Comparison of ENCODE assay signal across 12 cellular contexts in genomic region chr16:83842755-83843507, GRCh38. TPM values are rescaled to one million over a fixed set of nuclear protein-coding genes. Genes with fewer than 3 reads are reported as not detected.
DNase-seq lines count a peak whose midpoint lies in the region; TF ChIP-seq lines count a peak whose summit lies in the region.
"Had no signal": no experiment of that assay in that cellular context is flagged by ENCODE, and none has a peak within 500 bp of the region (broad histone marks: within the 10 kb centered on the region; RNA-seq: fewer than 3 reads in every experiment).

No MANE protein-coding gene starts in this region.

- H4K20me1 ChIP-seq in SK-N-SH (ENCODE audit: insufficient read depth): no peaks in the 10 kb centered on the region
- no peaks in the 10 kb centered on the region for H4K20me1 ChIP-seq in PC-9 (ENCODE audit: insufficient read depth)

- TF ChIP-seq POLR2A in uterus (IDR thresholded peaks at IDR 0.05): no peak

- H3K27me3 ChIP-seq in HUES64 (ENCODE audit: insufficient read depth, low read length): no peaks in the 10 kb centered on the region
- no peaks in the 10 kb centered on the region for H3K27me3 ChIP-seq in mesendoderm (ENCODE audit: insufficient read depth, low read length, poor library complexity)
- no peaks in the 10 kb centered on the region for H3K27me3 ChIP-seq in uterus
- no peaks in the 10 kb centered on the region; the same call in 1 of the 2 replicates for H3K27me3 ChIP-seq in SK-N-SH (ENCODE audit: insufficient read depth)
- peaks cover 96% of the 10 kb centered on the region for H3K27me3 ChIP-seq in PC-9 (ENCODE audit: insufficient read depth, low read depth)
- H3K27me3 ChIP-seq: right atrium auricular region had no signal

- no peak overlapping the region for H3K4me2 ChIP-seq in mesendoderm (ENCODE audit: low read length)
- no peak overlapping the region for H3K4me2 ChIP-seq in SK-N-SH
- no peak overlapping the region for H3K4me2 ChIP-seq in PC-9

- no peak overlapping the region for H3K23ac ChIP-seq in mesendoderm (ENCODE audit: low read length)

- no peak for TF ChIP-seq CTCF in CD14-positive monocyte (IDR thresholded peaks at IDR 0.05)
- no peak for TF ChIP-seq CTCF in uterus (IDR thresholded peaks at IDR 0.05)
- no peak for TF ChIP-seq CTCF in SK-N-SH (IDR thresholded peaks at IDR 0.05)
- TF ChIP-seq CTCF in PC-9 (conservative IDR thresholded peaks at IDR 0.05): no peak
- TF ChIP-seq CTCF in HFFc6 (IDR thresholded peaks at IDR 0.05): no peak

- H3K27ac Mint-ChIP-seq in CD14-positive monocyte (peak overlapping the region; percentile 85 to 97 (median 94)), HFFc6 (no peak overlapping the region)
- H3K27ac Mint-ChIP-seq: activated CD4-positive, alpha-beta memory T cell treated with anti-CD3 and anti-CD28 coated beads, Interleukin-2, amount 10 ng/mL, durations not matched to agents 7 days and 5 days had no signal

- H3K27ac ChIP-seq in HUES64 (ENCODE audit: low read depth, low read length): peak overlapping the region; percentile 86
- no peak overlapping the region for H3K27ac ChIP-seq in mesendoderm (ENCODE audit: low read depth, low read length)
- H3K27ac ChIP-seq in uterus: no peak overlapping the region
- H3K27ac ChIP-seq in SK-N-SH (ENCODE audit: low read depth in 2 of 2, low read length in 1 of 2): no peak overlapping the region
- H3K27ac ChIP-seq in PC-9: no peak overlapping the region
- H3K27ac ChIP-seq: right atrium auricular region had no signal

- H3K9me2 ChIP-seq in SK-N-SH: no peaks in the 10 kb centered on the region
- H3K9me2 ChIP-seq in PC-9 (ENCODE audit: insufficient read depth): no peaks in the 10 kb centered on the region; the same call in 1 of the 2 replicates

- H2BK5ac ChIP-seq in mesendoderm (ENCODE audit: low read length): peak overlapping the region; percentile 54

- no peaks in the 10 kb centered on the region for H3K9me3 Mint-ChIP-seq in CD14-positive monocyte
- H3K9me3 Mint-ChIP-seq in HFFc6: no peaks in the 10 kb centered on the region
- H3K9me3 Mint-ChIP-seq: activated CD4-positive, alpha-beta memory T cell treated with anti-CD3 and anti-CD28 coated beads, Interleukin-2, amount 10 ng/mL, durations not matched to agents 7 days and 5 days; CD4-positive, CD25-positive, alpha-beta regulatory T cell had no signal

- H4K8ac ChIP-seq in mesendoderm (ENCODE audit: low read depth, low read length): no peak overlapping the region

- H3K36me3 Mint-ChIP-seq in CD14-positive monocyte: peaks cover 0 to 2% of the 10 kb centered on the region in 2 donors
- no peaks in the 10 kb centered on the region for H3K36me3 Mint-ChIP-seq in HFFc6 (ENCODE audit: low read depth)
- H3K36me3 Mint-ChIP-seq: CD4-positive, CD25-positive, alpha-beta regulatory T cell had no signal

- H2AFZ ChIP-seq in SK-N-SH (ENCODE audit: low read depth): no peak overlapping the region
- no peak overlapping the region for H2AFZ ChIP-seq in PC-9

- CTCF ChIA-PET in SK-N-SH (lab: Yijun Ruan, JAX) (interaction anchor here (1.2 kb wide), 1 partner anchor 16 kb away, joined by 5 read pairs; no protein-coding TSS in a partner anchor), PC-9 (lab: Charles Lee) (no interaction called here)

- peak overlapping the region; percentile 66 for H2BK15ac ChIP-seq in mesendoderm (replicated peaks; ENCODE audit: low read depth)

- peaks cover 57% of the 10 kb centered on the region for H3K4me1 ChIP-seq in HUES64 (ENCODE audit: insufficient read depth, low read length)
- H3K4me1 ChIP-seq in mesendoderm (ENCODE audit: control insufficient read depth, low read depth, low read length): peaks cover 11% of the 10 kb centered on the region
- no peaks in the 10 kb centered on the region for H3K4me1 ChIP-seq in uterus
- no peaks in the 10 kb centered on the region; a peak in 2 of 4 replicates for H3K4me1 ChIP-seq in SK-N-SH (ENCODE audit: control insufficient read depth in 1 of 2, insufficient read depth in 2 of 2, low read depth in 1 of 2, low read length in 1 of 2)
- no peaks in the 10 kb centered on the region for H3K4me1 ChIP-seq in PC-9 (replicated peaks; ENCODE audit: insufficient read depth)
- H3K4me1 ChIP-seq: right atrium auricular region had no signal

- intact Hi-C loops in CD14-positive monocyte (cut with micrococcal nuclease) (no loop called here), uterus (cut with DNase I; ENCODE audit: low total_unique reads) (no loop called here), PC-9 (cut with micrococcal nuclease; ENCODE audit: unreplicated experiment) (no loop called here)

- H3K79me2 ChIP-seq in mesendoderm (ENCODE audit: control insufficient read depth, insufficient read depth, low read length) (no peaks in the 10 kb centered on the region), SK-N-SH (ENCODE audit: insufficient read depth) (no peaks in the 10 kb centered on the region), PC-9 (ENCODE audit: low read depth) (no peaks in the 10 kb centered on the region)

- POLR2A ChIA-PET in SK-N-SH (lab: Yijun Ruan, JAX): no interaction called here
- POLR2A ChIA-PET in PC-9 (lab: Charles Lee; ENCODE audit: unreplicated experiment): no interaction called here

- H3K56ac ChIP-seq in mesendoderm (ENCODE audit: low read length): peak overlapping the region; percentile 81

- no peaks in the 10 kb centered on the region for H3F3A ChIP-seq in SK-N-SH (replicated peaks; ENCODE audit: insufficient read depth)
- no peaks in the 10 kb centered on the region for H3F3A ChIP-seq in PC-9 (ENCODE audit: insufficient read depth, low read depth)

- no peak for TF ChIP-seq RAD21 in SK-N-SH (IDR thresholded peaks at IDR 0.05; ENCODE audit: low read length)

- no TSS peak for BruUV-seq in PC-9 (replicated peaks; lab: Mats Ljungman, UMichigan)

- H3K4me3 ChIP-seq in HUES64 (ENCODE audit: low read length) (no peak overlapping the region), mesendoderm (ENCODE audit: low read length) (no peak overlapping the region), uterus (no peak overlapping the region), SK-N-SH (ENCODE audit: low read depth in 2 of 2, low read length in 1 of 2) (no peak overlapping the region), PC-9 (no peak overlapping the region)
- H3K4me3 ChIP-seq: right atrium auricular region had no signal

- no peak for TF ChIP-seq EP300 in SK-N-SH (IDR thresholded peaks at IDR 0.05; ENCODE audit: borderline replicate concordance in 1 of 2, low read depth in 1 of 2, low read length in 1 of 2)

- H3K4me1 Mint-ChIP-seq in CD14-positive monocyte (peaks cover 50% of the 10 kb centered on the region), HFFc6 (ENCODE audit: low read depth) (no peaks in the 10 kb centered on the region; the same call in 1 of the 2 replicates)
- H3K4me1 Mint-ChIP-seq: activated CD4-positive, alpha-beta memory T cell treated with anti-CD3 and anti-CD28 coated beads, Interleukin-2, amount 10 ng/mL, durations not matched to agents 7 days and 5 days; CD4-positive, CD25-positive, alpha-beta regulatory T cell had no signal

- H3K9ac ChIP-seq in HUES64 (ENCODE audit: low read depth, low read length) (peak overlapping the region; percentile 39; the same call in 1 of the 2 replicates), mesendoderm (ENCODE audit: low read length) (peak overlapping the region; percentile 17), SK-N-SH (no peak overlapping the region)

- peak overlapping the region; percentile 33 for H3K18ac ChIP-seq in mesendoderm (ENCODE audit: low read length)

- DNase-seq in CD14-positive monocyte (ENCODE audit: low spot score) (no peak), SKM-1 treated with dmso at 0.1 percent for 144 hours (lab: John Stamatoyannopoulos, UW; ENCODE audit: unreplicated experiment) (peak; percentile 50), mesendoderm (peak; percentile 55), uterus (no peak), SK-N-SH (no peak), PC-9 (no peak), HFFc6 (no peak)
- DNase-seq: activated CD4-positive, alpha-beta memory T cell treated with anti-CD3 and anti-CD28 coated beads, Interleukin-2, amount 10 ng/mL, durations not matched to agents 7 days and 5 days; CD4-positive, CD25-positive, alpha-beta regulatory T cell; MM.1S had no signal

- H3K4me3 Mint-ChIP-seq in CD14-positive monocyte (peak overlapping the region; percentile 50 to 81), HFFc6 (no peak overlapping the region)
- H3K4me3 Mint-ChIP-seq: activated CD4-positive, alpha-beta memory T cell treated with anti-CD3 and anti-CD28 coated beads, Interleukin-2, amount 10 ng/mL, durations not matched to agents 7 days and 5 days; CD4-positive, CD25-positive, alpha-beta regulatory T cell had no signal

- H3K4ac ChIP-seq in mesendoderm (ENCODE audit: low read depth, low read length): peak overlapping the region; percentile 62

- peaks cover 0 to 6% (median 5%) of the 10 kb centered on the region in 3 donors for H3K27me3 Mint-ChIP-seq in CD14-positive monocyte (ENCODE audit: low read depth in 3 of 3)
- H3K27me3 Mint-ChIP-seq in HFFc6 (ENCODE audit: insufficient read depth): peaks cover 37% of the 10 kb centered on the region

- peak overlapping the region; percentile 19 for H2BK120ac ChIP-seq in mesendoderm (ENCODE audit: low read depth, low read length)

- H3K36me3 ChIP-seq in HUES64 (ENCODE audit: insufficient read depth, low read length) (no peaks in the 10 kb centered on the region), mesendoderm (ENCODE audit: control insufficient read depth, insufficient read depth, low read length) (no peaks in the 10 kb centered on the region), uterus (no peaks in the 10 kb centered on the region), SK-N-SH (replicated peaks in 1 of 2; ENCODE audit: control insufficient read depth in 1 of 2, insufficient read depth in 2 of 2, low read length in 1 of 2) (no peaks in the 10 kb centered on the region), PC-9 (ENCODE audit: low read depth) (no peaks in the 10 kb centered on the region)
- H3K36me3 ChIP-seq: right atrium auricular region had no signal

- H3K9me3 ChIP-seq in HUES64 (ENCODE audit: insufficient read depth, low read depth, low read length): no peaks in the 10 kb centered on the region
- no peaks in the 10 kb centered on the region for H3K9me3 ChIP-seq in uterus
- no peaks in the 10 kb centered on the region for H3K9me3 ChIP-seq in SK-N-SH
- H3K9me3 ChIP-seq in PC-9 (ENCODE audit: insufficient read depth, low read depth): no peaks in the 10 kb centered on the region
- H3K9me3 ChIP-seq: right atrium auricular region had no signal

- H2AK5ac ChIP-seq in mesendoderm (ENCODE audit: low read length): peak overlapping the region; percentile 23

- WGBS in HUES64: 66% methylated on average over 9 of the region's 9 CpGs
- WGBS in mesendoderm (ENCODE audit: extremely low coverage, insufficient coverage, low lambda C conversion rate): no CpG with 5 or more reads among the region's 9 CpGs
- WGBS in SK-N-SH (ENCODE audit: low lambda C conversion rate): 57% methylated on average over 9 of the region's 9 CpGs

- no peaks in the 10 kb centered on the region for H3K79me1 ChIP-seq in mesendoderm (ENCODE audit: low read length)

- no peak overlapping the region for H4K5ac ChIP-seq in mesendoderm (ENCODE audit: low read length)

RNA-seq across cellular contexts. Expression of gene HSBP1, which starts 35.2 kb away (rescaled TPM):
- polyA plus RNA-seq in CD14-positive monocyte (100 to 1,000 TPM; 178 to 194 TPM), SK-N-SH (2012; rRNA removed) (99.8 and 177 TPM in 2 replicates)
- 163 TPM for polyA plus RNA-seq in HUES64 (2013, experiment 1 of 2)
- polyA plus RNA-seq in HUES64 (2013, experiment 2 of 2): 201 TPM
- polyA plus RNA-seq in mesendoderm (2013, experiment 1 of 2): 235 TPM
- 227 TPM for polyA plus RNA-seq in mesendoderm (2013, experiment 2 of 2)
- total RNA-seq in uterus (10 to 100 TPM in 3 of 4 donors, 1 to 10 TPM in 1; 6.1 to 70.5 (median 19.9) TPM), PC-9 (2021) (89.9 and 130 TPM in 2 replicates)
- polyA plus RNA-seq in SK-N-SH (2012; cell fraction: cytosol; rRNA removed): 152 and 247 TPM in 2 replicates
- polyA plus RNA-seq in SK-N-SH (2012; cell fraction: nucleus; rRNA removed): 42.5 and 61.4 TPM in 2 replicates
- total RNA-seq in HFFc6 (2021; fragmentation: NEBNext Ultra II Directional; extraction: Animal tissue kit (Norgen Biotek cat#: 25700)): 100 to 1,000 TPM; 138 to 174 (median 161) TPM

RNA-seq across cellular contexts. Expression of gene MLYCD, which starts 56.0 kb away (rescaled TPM):
- polyA plus RNA-seq in CD14-positive monocyte (1 to 10 TPM; 1.2 to 1.3 TPM), SK-N-SH (2012; rRNA removed) (2.4 and 2.7 TPM in 2 replicates)
- 2.3 TPM for polyA plus RNA-seq in HUES64 (2013, experiment 1 of 2)
- 2.5 TPM for polyA plus RNA-seq in HUES64 (2013, experiment 2 of 2)
- 1.5 TPM for polyA plus RNA-seq in mesendoderm (2013, experiment 1 of 2)
- 1.5 TPM for polyA plus RNA-seq in mesendoderm (2013, experiment 2 of 2)
- total RNA-seq in uterus (10 to 100 TPM in 1 of 4 donors, 1 to 10 TPM in 3; 4.5 to 16.6 (median 6.7) TPM), PC-9 (2021) (4.7 and 5.5 TPM in 2 replicates)
- polyA plus RNA-seq in SK-N-SH (2012; cell fraction: cytosol; rRNA removed): 1.3 and 1.6 TPM in 2 replicates
- polyA plus RNA-seq in SK-N-SH (2012; cell fraction: nucleus; rRNA removed): 8.0 and 8.5 TPM in 2 replicates
- total RNA-seq in HFFc6 (2021; fragmentation: NEBNext Ultra II Directional; extraction: Animal tissue kit (Norgen Biotek cat#: 25700)): 1 to 10 TPM; 1.4 to 2.5 (median 1.9) TPM

Comparison
In these comparisons a context has a peak if more than half of its experiments do, and no peak if none do; other contexts are left out.
1. DNase-seq: peak in SKM-1 treated with dmso at 0.1 percent for 144 hours (single experiment) and mesendoderm (single experiment); none in CD14-positive monocyte (single experiment), uterus (0 of 2), SK-N-SH (single experiment), PC-9 (0 of 2) and HFFc6 (single experiment).